In the genomic region with DNA sequence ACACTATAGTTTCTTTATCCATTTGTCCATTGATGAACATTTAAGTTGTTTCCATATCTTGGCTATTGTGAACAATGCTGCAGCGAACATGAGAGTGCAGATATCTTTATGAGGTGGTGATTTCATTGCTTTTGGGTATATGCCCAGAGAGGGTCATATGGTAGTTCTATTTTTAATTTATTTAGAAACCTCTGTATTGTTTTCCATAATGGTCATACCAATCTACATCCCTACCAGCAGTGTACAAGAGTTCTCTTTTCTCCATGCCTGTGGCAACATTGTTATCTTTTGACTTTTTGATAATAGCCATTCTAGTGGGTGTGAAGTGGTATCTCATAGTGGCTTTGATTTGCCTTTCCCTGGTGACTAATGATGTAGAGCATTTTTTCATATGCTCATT, we compare ENCODE assay signal across 34 cellular contexts. TPM values are rescaled to one million over a fixed set of nuclear protein-coding genes. Genes with fewer than 3 reads are reported as not detected.
"Had no signal": no experiment of that assay in that cellular context is flagged by ENCODE, and none has a peak within 500 bp of the region (broad histone marks: within the 10 kb centered on the region; RNA-seq: fewer than 3 reads in every experiment).

No MANE protein-coding gene starts in this region.

- H3K27ac ChIP-seq: adrenal gland, body of pancreas, cardiac muscle cell, esophagus muscularis mucosa, gastroesophageal sphincter, WERI-Rb-1 had no signal

- ATAC-seq: activated CD4-positive, CD25-positive, alpha-beta regulatory T cell treated with anti-CD3 and anti-CD28 coated beads, Interleukin-2, amount 50 U/mL, for 24 hours; activated CD8-positive, alpha-beta T cell treated with anti-CD3 and anti-CD28 coated beads for 36 hours; activated naive CD8-positive, alpha-beta T cell treated with anti-CD3 and anti-CD28 coated beads, Interleukin-2, amount 50 U/mL, for 24 hours; activated T-cell treated with anti-CD3 and anti-CD28 coated beads, Interleukin-2, amount 50 U/mL, for 4 hours; activated T-helper 17 cell treated with anti-CD3 and anti-CD28 coated beads, Interleukin-2, amount 50 U/mL, for 72 hours; body of pancreas; effector memory CD8-positive, alpha-beta T cell; gastroesophageal sphincter; T-helper 17 cell had no signal

- H3K4me3 ChIP-seq: adrenal gland, body of pancreas, cardiac muscle cell, esophagus muscularis mucosa, gastroesophageal sphincter had no signal

- H3K27me3 ChIP-seq: adrenal gland, body of pancreas, cardiac muscle cell, esophagus muscularis mucosa, gastroesophageal sphincter had no signal

- H3K4me1 ChIP-seq: adrenal gland, body of pancreas, esophagus muscularis mucosa, gastroesophageal sphincter had no signal

- H3K36me3 ChIP-seq: adrenal gland, cardiac muscle cell, esophagus muscularis mucosa, gastroesophageal sphincter, WERI-Rb-1 had no signal

- DNase-seq: activated B cell treated with CpG ODN at 0.5 μM for 24 hours; activated CD4-positive, alpha-beta T cell treated with anti-CD3 and anti-CD28 coated beads for 48 hours; activated CD4-positive, alpha-beta T cell treated with anti-CD3 and anti-CD28 coated beads, Interleukin-2, amount 50 U/mL, for 1 hour; activated CD4-positive, alpha-beta T cell treated with anti-CD3 and anti-CD28 coated beads, Interleukin-2, amount 50 U/mL, for 48 hours; activated CD8-positive, alpha-beta memory T cell treated with anti-CD3 and anti-CD28 coated beads for 24 hours; activated CD8-positive, alpha-beta T cell treated with anti-CD3 and anti-CD28 coated beads for 36 hours; activated effector memory CD4-positive, alpha-beta T cell treated with anti-CD3 and anti-CD28 coated beads, Interleukin-2, amount 50 U/mL, for 16 hours; activated naive CD4-positive, alpha-beta T cell treated with anti-CD3 and anti-CD28 coated beads for 36 hours; activated naive CD8-positive, alpha-beta T cell treated with anti-CD3 and anti-CD28 coated beads for 36 hours; activated naive CD8-positive, alpha-beta T cell treated with anti-CD3 and anti-CD28 coated beads, Interleukin-2, amount 50 U/mL, for 24 hours; activated T-cell treated with anti-CD3 and anti-CD28 coated beads, Interleukin-2, amount 50 U/mL, for 4 hours; adrenal gland; amygdala; aorta; body of pancreas; central memory CD4-positive, alpha-beta T cell; cerebellar nuclear complex; cortex of kidney; dermis blood vessel endothelial cell; effector CD4-positive, alpha-beta T cell; effector memory CD8-positive, alpha-beta T cell; erythroblast; foreskin melanocyte; head of caudate nucleus; T-helper 1 cell; T-helper 17 cell; T1000; WERI-Rb-1 had no signal

- H3K9me3 ChIP-seq: body of pancreas had no signal

RNA-seq across cellular contexts. Expression of a gene that starts 48.8 kb away (rescaled TPM):
- total RNA-seq: activated B cell treated with CpG ODN at 0.5 μM for 24 hours, fibroblast of villous mesenchyme had no signal
